8 cellular contexts compared by ENCODE assay signal in genomic region chr7:47786557-47787248, GRCh38.
DNase-seq lines count a peak whose midpoint lies in the region; ATAC-seq and TF ChIP-seq lines count a peak whose summit lies in the region.

No MANE protein-coding gene starts in this region.

- no peak overlapping the region for H2AFZ ChIP-seq in smooth muscle cell (ENCODE audit: low read depth)

- H3K4me3 ChIP-seq in ascending aorta (no peak overlapping the region), smooth muscle cell (no peak overlapping the region)

- peak overlapping the region; percentile 22 for H3K4me2 ChIP-seq in smooth muscle cell

- no peaks in the 10 kb centered on the region for H3K9me3 Mint-ChIP-seq in stimulated activated naive CD8-positive, alpha-beta T cell treated with anti-CD3 and anti-CD28 coated beads, Interleukin-15, amount 100 ng/mL, for 72 hours

- peak overlapping the region; percentile 86 to 91 for H3K27ac ChIP-seq in ascending aorta
- H3K27ac ChIP-seq in smooth muscle cell (ENCODE audit: low read depth), result peak overlapping the region; percentile 99

- H3K36me3 ChIP-seq in ascending aorta (no peaks in the 10 kb centered on the region), smooth muscle cell (ENCODE audit: low read depth) (no peaks in the 10 kb centered on the region)

- no peaks in the 10 kb centered on the region for H3K79me2 ChIP-seq in smooth muscle cell (ENCODE audit: low read depth)

- no peak for TF ChIP-seq CTCF in ascending aorta (IDR thresholded peaks at IDR 0.05)
- no peak for TF ChIP-seq CTCF in smooth muscle cell (IDR thresholded peaks at IDR 0.05; ENCODE audit: borderline replicate concordance, insufficient read depth, poor library complexity, severe bottlenecking)

- peak; percentile 99 for DNase-seq in HCEC 1CT
- peak; percentile 15 to 88 for DNase-seq in ascending aorta (ENCODE audit: low spot score in 2 of 2)
- peak; percentile 68 for DNase-seq in iPS-NIHi11 (ENCODE audit: low spot score)
- DNase-seq in smooth muscle cell (lab: John Stamatoyannopoulos, UW; ENCODE audit: unreplicated experiment), result peak; percentile 21
- no peak for DNase-seq in AML-193 (lab: John Stamatoyannopoulos, UW)
- DNase-seq in stimulated activated naive CD8-positive, alpha-beta T cell treated with anti-CD3 and anti-CD28 coated beads, Interleukin-15, amount 100 ng/mL, for 72 hours, result no peak

- H3F3A ChIP-seq in smooth muscle cell (ENCODE audit: low read depth), result peaks cover 43% of the 10 kb centered on the region

- H3K9me3 ChIP-seq in ascending aorta, result no peaks in the 10 kb centered on the region
- H3K9me3 ChIP-seq in smooth muscle cell (replicated peaks; ENCODE audit: low read depth), result no peaks in the 10 kb centered on the region

- H3K4me3 Mint-ChIP-seq in stimulated activated naive CD8-positive, alpha-beta T cell treated with anti-CD3 and anti-CD28 coated beads, Interleukin-15, amount 100 ng/mL, for 72 hours, result no peak overlapping the region

- H3K27ac Mint-ChIP-seq in stimulated activated naive CD8-positive, alpha-beta T cell treated with anti-CD3 and anti-CD28 coated beads, Interleukin-15, amount 100 ng/mL, for 72 hours, result no peak overlapping the region

- H3K4me1 ChIP-seq in ascending aorta, result peaks cover 13 to 49% of the 10 kb centered on the region in 2 donors
- peaks cover 27% of the 10 kb centered on the region for H3K4me1 ChIP-seq in smooth muscle cell (ENCODE audit: low read depth)

- H3K4me1 Mint-ChIP-seq in stimulated activated naive CD8-positive, alpha-beta T cell treated with anti-CD3 and anti-CD28 coated beads, Interleukin-15, amount 100 ng/mL, for 72 hours, result no peaks in the 10 kb centered on the region

- H3K27me3 Mint-ChIP-seq in stimulated activated naive CD8-positive, alpha-beta T cell treated with anti-CD3 and anti-CD28 coated beads, Interleukin-15, amount 100 ng/mL, for 72 hours, result peaks cover 3% of the 10 kb centered on the region

- H3K27me3 ChIP-seq in ascending aorta, result no peaks in the 10 kb centered on the region
- H3K27me3 ChIP-seq in smooth muscle cell (ENCODE audit: low read depth), result no peaks in the 10 kb centered on the region

- intact Hi-C loops in ascending aorta (cut with DNase I), result loop anchor here (1.0 to 10.0 kb wide), 4 partner anchors 15 to 298 kb away; partner anchors contain the start of genes TNS3 and UPP1

- 7% methylated on average over 11 of the region's 11 CpGs for WGBS in smooth muscle cell (ENCODE audit: low lambda C conversion rate)

- ATAC-seq in GM21526 (IDR thresholded peaks at IDR 0.05; ENCODE audit: low FRiP score, unreplicated experiment), result no peak
- ATAC-seq in HG02938 (IDR thresholded peaks at IDR 0.05; ENCODE audit: unreplicated experiment), result no peak
- no peak for ATAC-seq in stimulated activated naive CD8-positive, alpha-beta T cell treated with anti-CD3 and anti-CD28 coated beads, Interleukin-15, amount 100 ng/mL, for 72 hours

- H4K20me1 ChIP-seq in smooth muscle cell (ENCODE audit: low read depth), result no peaks in the 10 kb centered on the region

- H3K9ac ChIP-seq in smooth muscle cell (ENCODE audit: low read depth), result peak overlapping the region; percentile 71

Comparison
In these comparisons a context has a peak if more than half of its experiments do, and no peak if none do; other contexts are left out.
1. DNase-seq: peak in HCEC 1CT (single experiment), ascending aorta (2 of 2), iPS-NIHi11 (single experiment) and smooth muscle cell (single experiment); none in AML-193 (0 of 2) and stimulated activated naive CD8-positive, alpha-beta T cell treated with anti-CD3 and anti-CD28 coated beads, Interleukin-15, amount 100 ng/mL, for 72 hours (0 of 2).